1 cellular context compared by ENCODE assay signal in genomic region chr2:118014492-118014824, GRCh38.
TF ChIP-seq lines count a peak whose summit lies in the region.

No MANE protein-coding gene starts in this region.

TF ChIP-seq in HepG2, 621 proteins besides CTCF, POLR2A, EP300 and RAD21 (continued from another document and continues in another):
- TF ChIP-seq, protein P1, sequence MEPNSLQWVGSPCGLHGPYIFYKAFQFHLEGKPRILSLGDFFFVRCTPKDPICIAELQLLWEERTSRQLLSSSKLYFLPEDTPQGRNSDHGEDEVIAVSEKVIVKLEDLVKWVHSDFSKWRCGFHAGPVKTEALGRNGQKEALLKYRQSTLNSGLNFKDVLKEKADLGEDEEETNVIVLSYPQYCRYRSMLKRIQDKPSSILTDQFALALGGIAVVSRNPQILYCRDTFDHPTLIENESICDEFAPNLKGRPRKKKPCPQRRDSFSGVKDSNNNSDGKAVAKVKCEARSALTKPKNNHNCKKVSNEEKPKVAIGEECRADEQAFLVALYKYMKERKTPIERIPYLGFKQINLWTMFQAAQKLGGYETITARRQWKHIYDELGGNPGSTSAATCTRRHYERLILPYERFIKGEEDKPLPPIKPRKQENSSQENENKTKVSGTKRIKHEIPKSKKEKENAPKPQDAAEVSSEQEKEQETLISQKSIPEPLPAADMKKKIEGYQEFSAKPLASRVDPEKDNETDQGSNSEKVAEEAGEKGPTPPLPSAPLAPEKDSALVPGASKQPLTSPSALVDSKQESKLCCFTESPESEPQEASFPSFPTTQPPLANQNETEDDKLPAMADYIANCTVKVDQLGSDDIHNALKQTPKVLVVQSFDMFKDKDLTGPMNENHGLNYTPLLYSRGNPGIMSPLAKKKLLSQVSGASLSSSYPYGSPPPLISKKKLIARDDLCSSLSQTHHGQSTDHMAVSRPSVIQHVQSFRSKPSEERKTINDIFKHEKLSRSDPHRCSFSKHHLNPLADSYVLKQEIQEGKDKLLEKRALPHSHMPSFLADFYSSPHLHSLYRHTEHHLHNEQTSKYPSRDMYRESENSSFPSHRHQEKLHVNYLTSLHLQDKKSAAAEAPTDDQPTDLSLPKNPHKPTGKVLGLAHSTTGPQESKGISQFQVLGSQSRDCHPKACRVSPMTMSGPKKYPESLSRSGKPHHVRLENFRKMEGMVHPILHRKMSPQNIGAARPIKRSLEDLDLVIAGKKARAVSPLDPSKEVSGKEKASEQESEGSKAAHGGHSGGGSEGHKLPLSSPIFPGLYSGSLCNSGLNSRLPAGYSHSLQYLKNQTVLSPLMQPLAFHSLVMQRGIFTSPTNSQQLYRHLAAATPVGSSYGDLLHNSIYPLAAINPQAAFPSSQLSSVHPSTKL (CRISPR knock-in tag; IDR thresholded peaks at IDR 0.05), result 0 out of 2 replicates have a peak, but pooled peaks have one; percentile 4
- 0 out of 2 replicates have a peak, but pooled peaks have one; percentile 22 for TF ChIP-seq ONECUT2 (CRISPR knock-in tag; IDR thresholded peaks at IDR 0.05)
- TF ChIP-seq GLI4 (CRISPR knock-in tag; IDR thresholded peaks at IDR 0.05; ENCODE audit: borderline replicate concordance), result peak; percentile 54; the same call in 1 of the 2 replicates
- TF ChIP-seq, protein P2, sequence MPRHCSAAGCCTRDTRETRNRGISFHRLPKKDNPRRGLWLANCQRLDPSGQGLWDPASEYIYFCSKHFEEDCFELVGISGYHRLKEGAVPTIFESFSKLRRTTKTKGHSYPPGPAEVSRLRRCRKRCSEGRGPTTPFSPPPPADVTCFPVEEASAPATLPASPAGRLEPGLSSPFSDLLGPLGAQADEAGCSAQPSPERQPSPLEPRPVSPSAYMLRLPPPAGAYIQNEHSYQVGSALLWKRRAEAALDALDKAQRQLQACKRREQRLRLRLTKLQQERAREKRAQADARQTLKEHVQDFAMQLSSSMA (CRISPR knock-in tag; IDR thresholded peaks at IDR 0.05), result 0 out of 2 replicates have a peak, but pooled peaks have one; percentile 1
- peak; percentile 0; the same call in 1 of the 2 replicates for TF ChIP-seq ZBED4 (CRISPR knock-in tag; IDR thresholded peaks at IDR 0.05; ENCODE audit: borderline replicate concordance)
- TF ChIP-seq, protein P3, sequence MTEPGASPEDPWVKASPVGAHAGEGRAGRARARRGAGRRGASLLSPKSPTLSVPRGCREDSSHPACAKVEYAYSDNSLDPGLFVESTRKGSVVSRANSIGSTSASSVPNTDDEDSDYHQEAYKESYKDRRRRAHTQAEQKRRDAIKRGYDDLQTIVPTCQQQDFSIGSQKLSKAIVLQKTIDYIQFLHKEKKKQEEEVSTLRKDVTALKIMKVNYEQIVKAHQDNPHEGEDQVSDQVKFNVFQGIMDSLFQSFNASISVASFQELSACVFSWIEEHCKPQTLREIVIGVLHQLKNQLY (CRISPR knock-in tag; IDR thresholded peaks at IDR 0.05), result no peak
- TF ChIP-seq, protein P4, sequence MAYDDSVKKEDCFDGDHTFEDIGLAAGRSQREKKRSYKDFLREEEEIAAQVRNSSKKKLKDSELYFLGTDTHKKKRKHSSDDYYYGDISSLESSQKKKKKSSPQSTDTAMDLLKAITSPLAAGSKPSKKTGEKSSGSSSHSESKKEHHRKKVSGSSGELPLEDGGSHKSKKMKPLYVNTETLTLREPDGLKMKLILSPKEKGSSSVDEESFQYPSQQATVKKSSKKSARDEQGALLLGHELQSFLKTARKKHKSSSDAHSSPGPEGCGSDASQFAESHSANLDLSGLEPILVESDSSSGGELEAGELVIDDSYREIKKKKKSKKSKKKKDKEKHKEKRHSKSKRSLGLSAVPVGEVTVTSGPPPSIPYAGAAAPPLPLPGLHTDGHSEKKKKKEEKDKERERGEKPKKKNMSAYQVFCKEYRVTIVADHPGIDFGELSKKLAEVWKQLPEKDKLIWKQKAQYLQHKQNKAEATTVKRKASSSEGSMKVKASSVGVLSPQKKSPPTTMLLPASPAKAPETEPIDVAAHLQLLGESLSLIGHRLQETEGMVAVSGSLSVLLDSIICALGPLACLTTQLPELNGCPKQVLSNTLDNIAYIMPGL (CRISPR knock-in tag; IDR thresholded peaks at IDR 0.05; ENCODE audit: borderline replicate concordance in 1 of 2, low read depth in 1 of 2), result no peak
- no peak for TF ChIP-seq ZNF251 (CRISPR knock-in tag; IDR thresholded peaks at IDR 0.05)
- TF ChIP-seq, protein P5, sequence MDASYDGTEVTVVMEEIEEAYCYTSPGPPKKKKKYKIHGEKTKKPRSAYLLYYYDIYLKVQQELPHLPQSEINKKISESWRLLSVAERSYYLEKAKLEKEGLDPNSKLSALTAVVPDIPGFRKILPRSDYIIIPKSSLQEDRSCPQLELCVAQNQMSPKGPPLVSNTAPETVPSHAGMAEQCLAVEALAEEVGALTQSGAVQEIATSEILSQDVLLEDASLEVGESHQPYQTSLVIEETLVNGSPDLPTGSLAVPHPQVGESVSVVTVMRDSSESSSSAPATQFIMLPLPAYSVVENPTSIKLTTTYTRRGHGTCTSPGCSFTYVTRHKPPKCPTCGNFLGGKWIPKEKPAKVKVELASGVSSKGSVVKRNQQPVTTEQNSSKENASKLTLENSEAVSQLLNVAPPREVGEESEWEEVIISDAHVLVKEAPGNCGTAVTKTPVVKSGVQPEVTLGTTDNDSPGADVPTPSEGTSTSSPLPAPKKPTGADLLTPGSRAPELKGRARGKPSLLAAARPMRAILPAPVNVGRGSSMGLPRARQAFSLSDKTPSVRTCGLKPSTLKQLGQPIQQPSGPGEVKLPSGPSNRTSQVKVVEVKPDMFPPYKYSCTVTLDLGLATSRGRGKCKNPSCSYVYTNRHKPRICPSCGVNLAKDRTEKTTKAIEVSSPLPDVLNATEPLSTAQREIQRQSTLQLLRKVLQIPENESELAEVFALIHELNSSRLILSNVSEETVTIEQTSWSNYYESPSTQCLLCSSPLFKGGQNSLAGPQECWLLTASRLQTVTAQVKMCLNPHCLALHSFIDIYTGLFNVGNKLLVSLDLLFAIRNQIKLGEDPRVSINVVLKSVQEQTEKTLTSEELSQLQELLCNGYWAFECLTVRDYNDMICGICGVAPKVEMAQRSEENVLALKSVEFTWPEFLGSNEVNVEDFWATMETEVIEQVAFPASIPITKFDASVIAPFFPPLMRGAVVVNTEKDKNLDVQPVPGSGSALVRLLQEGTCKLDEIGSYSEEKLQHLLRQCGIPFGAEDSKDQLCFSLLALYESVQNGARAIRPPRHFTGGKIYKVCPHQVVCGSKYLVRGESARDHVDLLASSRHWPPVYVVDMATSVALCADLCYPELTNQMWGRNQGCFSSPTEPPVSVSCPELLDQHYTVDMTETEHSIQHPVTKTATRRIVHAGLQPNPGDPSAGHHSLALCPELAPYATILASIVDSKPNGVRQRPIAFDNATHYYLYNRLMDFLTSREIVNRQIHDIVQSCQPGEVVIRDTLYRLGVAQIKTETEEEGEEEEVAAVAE (CRISPR knock-in tag; IDR thresholded peaks at IDR 0.05; ENCODE audit: borderline replicate concordance), result peak; percentile 10; the same call in 1 of the 2 replicates
- TF ChIP-seq ZNF547 (CRISPR knock-in tag; IDR thresholded peaks at IDR 0.05), result no peak
- TF ChIP-seq TERF1 (CRISPR knock-in tag; IDR thresholded peaks at IDR 0.05), result no peak
- TF ChIP-seq NFRKB (IDR thresholded peaks at IDR 0.05), result no peak
- no peak for TF ChIP-seq GABPB1 (CRISPR knock-in tag; IDR thresholded peaks at IDR 0.05)
- 0 out of 2 replicates have a peak, but pooled peaks have one; percentile 42 for TF ChIP-seq SALL1 (CRISPR knock-in tag; IDR thresholded peaks at IDR 0.05)
- TF ChIP-seq ZNF724P (CRISPR knock-in tag; IDR thresholded peaks at IDR 0.05; ENCODE audit: borderline replicate concordance), result 0 out of 2 replicates have a peak, but pooled peaks have one; percentile 11
- TF ChIP-seq HNF4A (CRISPR knock-in tag; IDR thresholded peaks at IDR 0.05), result 0 out of 2 replicates have a peak, but pooled peaks have one; percentile 0
- peak; percentile 19; the same call in 1 of the 2 replicates for TF ChIP-seq CCDC6 (CRISPR knock-in tag; IDR thresholded peaks at IDR 0.05)
- no peak for TF ChIP-seq EZH2 (conservative IDR thresholded peaks at IDR 0.05; ENCODE audit: low read depth, low read length)
- no peak for TF ChIP-seq ZNF30 (CRISPR knock-in tag; IDR thresholded peaks at IDR 0.05)
- no peak for TF ChIP-seq IRX3 (CRISPR knock-in tag; IDR thresholded peaks at IDR 0.05; ENCODE audit: borderline replicate concordance, low read depth)
- no peak for TF ChIP-seq DMAP1 (CRISPR knock-in tag; IDR thresholded peaks at IDR 0.05)
- TF ChIP-seq ZNF18 (CRISPR knock-in tag; IDR thresholded peaks at IDR 0.05; ENCODE audit: insufficient replicate concordance), result no peak
- TF ChIP-seq PAWR (CRISPR knock-in tag; IDR thresholded peaks at IDR 0.05; ENCODE audit: borderline replicate concordance), result no peak
- TF ChIP-seq RBAK (CRISPR knock-in tag; IDR thresholded peaks at IDR 0.05), result no peak
- no peak for TF ChIP-seq ZNF878 (CRISPR knock-in tag; IDR thresholded peaks at IDR 0.05)
- TF ChIP-seq ZNF615 (CRISPR knock-in tag; IDR thresholded peaks at IDR 0.05; ENCODE audit: borderline replicate concordance), result no peak
- no peak for TF ChIP-seq NONO (IDR thresholded peaks at IDR 0.05)
- TF ChIP-seq NONO (CRISPR knock-in tag; conservative IDR thresholded peaks at IDR 0.05), result no peak
- TF ChIP-seq GZF1 (CRISPR knock-in tag; IDR thresholded peaks at IDR 0.05), result no peak
- no peak for TF ChIP-seq KLF6 (CRISPR knock-in tag; IDR thresholded peaks at IDR 0.05)
- no peak for TF ChIP-seq ERF (CRISPR knock-in tag; IDR thresholded peaks at IDR 0.05)
